Comparison of ENCODE assay signal across 1 cellular context in genomic region chr21:15061284-15061683, GRCh38.
TF ChIP-seq lines count a peak whose summit lies in the region.

No MANE protein-coding gene starts in this region.

TF ChIP-seq in HepG2, 621 proteins besides CTCF, POLR2A, EP300 and RAD21:
- TF ChIP-seq ZNF251 (CRISPR knock-in tag; IDR thresholded peaks at IDR 0.05) (no peak), RBFOX2 (IDR thresholded peaks at IDR 0.05; ENCODE audit: low read depth, low read length) (peak; percentile 56; the same call in 1 of the 2 replicates), MTA3 (CRISPR knock-in tag; IDR thresholded peaks at IDR 0.05) (no peak), ZNF33B (CRISPR knock-in tag; IDR thresholded peaks at IDR 0.05) (no peak), ZFP82 (CRISPR knock-in tag; IDR thresholded peaks at IDR 0.05; ENCODE audit: borderline replicate concordance) (no peak), ISL2 (CRISPR knock-in tag; IDR thresholded peaks at IDR 0.05) (no peak), SMARCC2 (IDR thresholded peaks at IDR 0.05) (no peak), GATAD2A (CRISPR knock-in tag; IDR thresholded peaks at IDR 0.05) (0 out of 2 replicates have a peak, but pooled peaks have one; percentile 15), ZNF274 (CRISPR knock-in tag; IDR thresholded peaks at IDR 0.05) (no peak), POLR2G (IDR thresholded peaks at IDR 0.05; ENCODE audit: low read depth, low read length) (0 out of 2 replicates have a peak, but pooled peaks have one; percentile 26), TSC22D2 (CRISPR knock-in tag; IDR thresholded peaks at IDR 0.05; ENCODE audit: borderline replicate concordance) (no peak), FOXP1 (IDR thresholded peaks at IDR 0.05) (no peak), FOXP1 (CRISPR knock-in tag; IDR thresholded peaks at IDR 0.05) (no peak), SETDB1 (CRISPR knock-in tag; IDR thresholded peaks at IDR 0.05; ENCODE audit: borderline replicate concordance) (no peak), SRSF4 (IDR thresholded peaks at IDR 0.05; ENCODE audit: low read depth, low read length, poor library complexity, severe bottlenecking) (no peak), ZNF670 (CRISPR knock-in tag; IDR thresholded peaks at IDR 0.05; ENCODE audit: borderline replicate concordance) (no peak), ZC3H4 (CRISPR knock-in tag; IDR thresholded peaks at IDR 0.05; ENCODE audit: borderline replicate concordance) (no peak)
- TF ChIP-seq, protein P1, sequence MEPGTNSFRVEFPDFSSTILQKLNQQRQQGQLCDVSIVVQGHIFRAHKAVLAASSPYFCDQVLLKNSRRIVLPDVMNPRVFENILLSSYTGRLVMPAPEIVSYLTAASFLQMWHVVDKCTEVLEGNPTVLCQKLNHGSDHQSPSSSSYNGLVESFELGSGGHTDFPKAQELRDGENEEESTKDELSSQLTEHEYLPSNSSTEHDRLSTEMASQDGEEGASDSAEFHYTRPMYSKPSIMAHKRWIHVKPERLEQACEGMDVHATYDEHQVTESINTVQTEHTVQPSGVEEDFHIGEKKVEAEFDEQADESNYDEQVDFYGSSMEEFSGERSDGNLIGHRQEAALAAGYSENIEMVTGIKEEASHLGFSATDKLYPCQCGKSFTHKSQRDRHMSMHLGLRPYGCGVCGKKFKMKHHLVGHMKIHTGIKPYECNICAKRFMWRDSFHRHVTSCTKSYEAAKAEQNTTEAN (CRISPR knock-in tag; conservative IDR thresholded peaks at IDR 0.05) = no peak
- TF ChIP-seq, protein P2, sequence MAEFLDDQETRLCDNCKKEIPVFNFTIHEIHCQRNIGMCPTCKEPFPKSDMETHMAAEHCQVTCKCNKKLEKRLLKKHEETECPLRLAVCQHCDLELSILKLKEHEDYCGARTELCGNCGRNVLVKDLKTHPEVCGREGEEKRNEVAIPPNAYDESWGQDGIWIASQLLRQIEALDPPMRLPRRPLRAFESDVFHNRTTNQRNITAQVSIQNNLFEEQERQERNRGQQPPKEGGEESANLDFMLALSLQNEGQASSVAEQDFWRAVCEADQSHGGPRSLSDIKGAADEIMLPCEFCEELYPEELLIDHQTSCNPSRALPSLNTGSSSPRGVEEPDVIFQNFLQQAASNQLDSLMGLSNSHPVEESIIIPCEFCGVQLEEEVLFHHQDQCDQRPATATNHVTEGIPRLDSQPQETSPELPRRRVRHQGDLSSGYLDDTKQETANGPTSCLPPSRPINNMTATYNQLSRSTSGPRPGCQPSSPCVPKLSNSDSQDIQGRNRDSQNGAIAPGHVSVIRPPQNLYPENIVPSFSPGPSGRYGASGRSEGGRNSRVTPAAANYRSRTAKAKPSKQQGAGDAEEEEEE (CRISPR knock-in tag; IDR thresholded peaks at IDR 0.05; ENCODE audit: borderline replicate concordance) = no peak
